Comparison of ENCODE assay signal across 23 cellular contexts in the genomic region with DNA sequence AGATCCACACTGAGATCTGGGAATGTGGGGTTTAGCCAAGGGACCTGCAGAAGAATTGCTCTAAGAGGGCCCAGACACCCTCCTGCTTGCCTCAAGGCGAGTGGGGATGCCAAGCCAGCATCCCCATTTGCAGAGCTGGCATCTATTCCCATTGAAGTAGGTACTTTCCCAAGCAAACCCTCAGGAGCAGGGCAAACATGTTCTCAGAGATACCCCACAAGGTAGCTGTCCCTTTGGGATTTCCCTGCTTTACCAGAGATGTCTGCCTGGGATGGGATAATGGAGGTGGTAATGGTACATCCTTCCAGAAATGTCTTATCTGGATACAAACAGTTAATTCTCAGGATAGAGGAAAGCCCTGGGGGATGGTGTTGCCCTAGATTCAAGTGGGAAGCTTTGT. TPM values are rescaled to one million over a fixed set of nuclear protein-coding genes. Genes with fewer than 3 reads are reported as not detected.
A peak's percentile ranks its signal among the peaks of the same experiment; 100 is the strongest.
DNase-seq lines count a peak whose midpoint lies in the region; FAIRE-seq and TF ChIP-seq lines count a peak whose summit lies in the region.
"Had no signal": no experiment of that assay in that cellular context is flagged by ENCODE, and none has a peak within 500 bp of the region (broad histone marks: within the 10 kb centered on the region; RNA-seq: fewer than 3 reads in every experiment).

No MANE protein-coding gene starts in this region.

- H3K4me3 ChIP-seq in right atrium auricular region (no peak overlapping the region), left ventricle myocardium inferior (no peak overlapping the region)
- no peak overlapping the region for H3K4me3 ChIP-seq in effector memory CD4-positive, alpha-beta T cell (ENCODE audit: insufficient read depth, low read depth, low read length, poor library complexity, severe bottlenecking)
- H3K4me3 ChIP-seq: BLaER1 treated with 17β-estradiol and CSF1 and Interleukin-3, amounts not matched to agents 10 nM and 100 nM; GM12878; GM23248 had no signal

- no peak for TF ChIP-seq CTCF in right atrium auricular region (IDR thresholded peaks at IDR 0.05)
- TF ChIP-seq CTCF in left ventricle myocardium inferior (IDR thresholded peaks at IDR 0.05; ENCODE audit: borderline replicate concordance) = no peak

- H3K4me1 ChIP-seq in right atrium auricular region = peaks cover 0 to 10% of the 10 kb centered on the region in 2 donors
- H3K4me1 ChIP-seq in left ventricle myocardium inferior = peaks cover 34% of the 10 kb centered on the region
- H3K4me1 ChIP-seq in effector memory CD4-positive, alpha-beta T cell (ENCODE audit: control insufficient read depth, insufficient read depth, low read length, poor library complexity, severe bottlenecking) = no peaks in the 10 kb centered on the region

- H3K9me3 ChIP-seq in right atrium auricular region = no peaks in the 10 kb centered on the region
- no peaks in the 10 kb centered on the region for H3K9me3 ChIP-seq in left ventricle myocardium inferior (replicated peaks)
- no peaks in the 10 kb centered on the region for H3K9me3 ChIP-seq in effector memory CD4-positive, alpha-beta T cell (ENCODE audit: control insufficient read depth, low read length)
- H3K9me3 ChIP-seq: BLaER1 treated with 17β-estradiol and CSF1 and Interleukin-3, amounts not matched to agents 10 nM and 100 nM had no signal

- intact Hi-C loops in left ventricle myocardium inferior (cut with micrococcal nuclease) = no loop called here

- peak; percentile 5 for FAIRE-seq in urothelium cell line (lab: Jason Lieb, UNC)
- FAIRE-seq: A204.1, D721Med, GM12878, GM19239, H1 had no signal

- DNase-seq in right atrium auricular region (ENCODE audit: low spot score) (peak; percentile 5), left ventricle myocardium inferior (no peak), islet precursor cell (peak; percentile 12), urothelium cell line (ENCODE audit: low spot score) (no peak), NOMO-1 treated with DMSO at 0.1 percent for 48 hours (lab: John Stamatoyannopoulos, UW; ENCODE audit: unreplicated experiment) (no peak), glomerular visceral epithelial cell (ENCODE audit: extremely low spot score) (no peak)
- DNase-seq in effector memory CD4-positive, alpha-beta T cell = no peak
- DNase-seq: CD4-positive, alpha-beta T cell; CD8-positive, alpha-beta memory T cell; DMS 273 treated with DMSO at 0.1 percent for 48 hours; DMS79; EL; GDM1; GM23248; H7; HCEC 1CT had no signal

- H3K27me3 ChIP-seq in right atrium auricular region (no peaks in the 10 kb centered on the region), left ventricle myocardium inferior (ENCODE audit: low read depth) (no peaks in the 10 kb centered on the region)
- no peaks in the 10 kb centered on the region for H3K27me3 ChIP-seq in effector memory CD4-positive, alpha-beta T cell (replicated peaks; ENCODE audit: control insufficient read depth, insufficient read depth, low read length, poor library complexity, severe bottlenecking)
- H3K27me3 ChIP-seq: BLaER1 treated with 17β-estradiol and CSF1 and Interleukin-3, amounts not matched to agents 10 nM and 100 nM had no signal

- H3K36me3 ChIP-seq in right atrium auricular region = no peaks in the 10 kb centered on the region
- no peaks in the 10 kb centered on the region for H3K36me3 ChIP-seq in left ventricle myocardium inferior
- H3K36me3 ChIP-seq in effector memory CD4-positive, alpha-beta T cell (ENCODE audit: control insufficient read depth, insufficient read depth, low read length) = no peaks in the 10 kb centered on the region
- H3K36me3 ChIP-seq: BLaER1 treated with 17β-estradiol and CSF1 and Interleukin-3, amounts not matched to agents 10 nM and 100 nM had no signal

- H3K27ac ChIP-seq in right atrium auricular region (no peak overlapping the region), left ventricle myocardium inferior (replicated peaks) (no peak overlapping the region)
- H3K27ac ChIP-seq in effector memory CD4-positive, alpha-beta T cell (ENCODE audit: insufficient read depth, low read length, poor library complexity, severe bottlenecking) = no peak overlapping the region
- H3K27ac ChIP-seq: 22Rv1; BLaER1 treated with 17β-estradiol and CSF1 and Interleukin-3, amounts not matched to agents 10 nM and 100 nM; GM23248 had no signal

RNA-seq across cellular contexts. Expression of a gene that starts 51.2 kb away (rescaled TPM):
- 10 to 100 TPM; 53.8 to 74.9 TPM for total RNA-seq in right atrium auricular region
- 98.8 TPM for total RNA-seq in left ventricle myocardium inferior

Comparison
In these comparisons a context has a peak if more than half of its experiments do, and no peak if none do; other contexts are left out.
1. DNase-seq: peak in right atrium auricular region (single experiment) and islet precursor cell (single experiment); none in left ventricle myocardium inferior (single experiment), urothelium cell line (single experiment), NOMO-1 treated with DMSO at 0.1 percent for 48 hours (single experiment), effector memory CD4-positive, alpha-beta T cell (0 of 3) and glomerular visceral epithelial cell (single experiment).